8 cellular contexts compared by ENCODE assay signal in genomic region chr7:95435422-95435780, GRCh38. TPM values are rescaled to one million over a fixed set of nuclear protein-coding genes. Genes with fewer than 3 reads are reported as not detected.
A peak's percentile ranks its signal among the peaks of the same experiment; 100 is the strongest.
DNase-seq lines count a peak whose midpoint lies in the region; ATAC-seq and TF ChIP-seq lines count a peak whose summit lies in the region.

No MANE protein-coding gene starts in this region.

- H3K4me3 Mint-ChIP-seq in HFFc6 (peak overlapping the region; percentile 96), immature natural killer cell (peak overlapping the region; percentile 88 to 95 (median 90))
- peak overlapping the region; percentile 82 for H3K4me3 Mint-ChIP-seq in activated naive CD8-positive, alpha-beta T cell treated with anti-CD3 and anti-CD28 coated beads, Interleukin-2, amount 50 U/mL, for 24 hours

- no peak for TF ChIP-seq POLR2A in stomach (IDR thresholded peaks at IDR 0.05)

- TF ChIP-seq EP300 in stomach (IDR thresholded peaks at IDR 0.05) = no peak

- H3K4me1 Mint-ChIP-seq in HFFc6 (ENCODE audit: low read depth) = peaks cover 34% of the 10 kb centered on the region
- H3K4me1 Mint-ChIP-seq in activated naive CD8-positive, alpha-beta T cell treated with anti-CD3 and anti-CD28 coated beads, Interleukin-2, amount 50 U/mL, for 24 hours = peaks cover 16% of the 10 kb centered on the region
- peaks cover 19 to 28% of the 10 kb centered on the region in 2 donors for H3K4me1 Mint-ChIP-seq in immature natural killer cell

- H3K4me1 ChIP-seq in stomach = peaks cover 10 to 24% (median 16%) of the 10 kb centered on the region in 4 donors

- H3K27me3 ChIP-seq in stomach = no peaks in the 10 kb centered on the region

- H3K27ac Mint-ChIP-seq in HFFc6 (peak overlapping the region; percentile 99), immature natural killer cell (peak overlapping the region; percentile 80 to 93 (median 86))
- H3K27ac Mint-ChIP-seq in activated naive CD8-positive, alpha-beta T cell treated with anti-CD3 and anti-CD28 coated beads, Interleukin-2, amount 50 U/mL, for 24 hours = peak overlapping the region; percentile 77

- peaks cover 5% of the 10 kb centered on the region; the same call in 1 of the 2 replicates for H3K36me3 Mint-ChIP-seq in HFFc6 (ENCODE audit: low read depth)
- H3K36me3 Mint-ChIP-seq in activated naive CD8-positive, alpha-beta T cell treated with anti-CD3 and anti-CD28 coated beads, Interleukin-2, amount 50 U/mL, for 24 hours (ENCODE audit: low read depth) = no peaks in the 10 kb centered on the region
- H3K36me3 Mint-ChIP-seq in immature natural killer cell = peaks cover 0 to 4% (median 0%) of the 10 kb centered on the region in 3 donors

- H3K27ac ChIP-seq in stomach = peak overlapping the region; percentile 85 to 95 (median 94)

- TF ChIP-seq CTCF in HFFc6 (IDR thresholded peaks at IDR 0.05) = no peak
- TF ChIP-seq CTCF in stomach (IDR thresholded peaks at IDR 0.05) = no peak

- ATAC-seq in activated naive CD8-positive, alpha-beta T cell treated with anti-CD3 and anti-CD28 coated beads, Interleukin-2, amount 50 U/mL, for 24 hours = no peak
- no peak for ATAC-seq in GM18519 (IDR thresholded peaks at IDR 0.05; ENCODE audit: low FRiP score, unreplicated experiment)

- 49 to 53% (median 51%) methylated on average over 9 of the region's 9 CpGs for WGBS in stomach, 5 donors

- H3K4me3 ChIP-seq in stomach = peak overlapping the region; percentile 64 to 82 (median 71)

- H3K27me3 Mint-ChIP-seq in HFFc6 (ENCODE audit: insufficient read depth) (peaks cover 3% of the 10 kb centered on the region; the same call in 1 of the 2 replicates), immature natural killer cell (ENCODE audit: low read depth in 3 of 3) (peaks cover 0 to 5% (median 1%) of the 10 kb centered on the region in 3 donors)
- H3K27me3 Mint-ChIP-seq in activated naive CD8-positive, alpha-beta T cell treated with anti-CD3 and anti-CD28 coated beads, Interleukin-2, amount 50 U/mL, for 24 hours = no peaks in the 10 kb centered on the region

- H3K36me3 ChIP-seq in stomach = no peaks in the 10 kb centered on the region

- intact Hi-C loops in stomach (cut with DNase I; ENCODE audit: low total_unique reads) = no loop called here

- no peaks in the 10 kb centered on the region for H3K9me3 ChIP-seq in stomach

- no peaks in the 10 kb centered on the region; the same call in 1 of the 2 replicates for H3K9me3 Mint-ChIP-seq in HFFc6
- H3K9me3 Mint-ChIP-seq in activated naive CD8-positive, alpha-beta T cell treated with anti-CD3 and anti-CD28 coated beads, Interleukin-2, amount 50 U/mL, for 24 hours = no peaks in the 10 kb centered on the region
- no peaks in the 10 kb centered on the region for H3K9me3 Mint-ChIP-seq in immature natural killer cell

- DNase-seq in HFFc6 (no peak), immature natural killer cell (no peak), stomach (no peak), NCI-H2171 treated with DMSO at 0.1 percent for 48 hours (lab: John Stamatoyannopoulos, UW) (no peak), NOMO-1 treated with dmso at 0.1 percent for 144 hours (lab: John Stamatoyannopoulos, UW; ENCODE audit: unreplicated experiment) (no peak)
- no peak for DNase-seq in activated naive CD8-positive, alpha-beta T cell treated with anti-CD3 and anti-CD28 coated beads, Interleukin-2, amount 50 U/mL, for 24 hours
- DNase-seq in activated CD4-positive, alpha-beta T cell treated with anti-CD3 and anti-CD28 coated beads, Interleukin-2, amount 50 U/mL, for 48 hours = no peak

RNA-seq across cellular contexts. Expression of gene PON2, which starts 0.6 kb away (rescaled TPM):
- total RNA-seq in HFFc6 (2021; fragmentation: NEBNext Ultra II Directional; extraction: Animal tissue kit (Norgen Biotek cat#: 25700)) = 10 to 100 TPM; 63.7 to 79.0 (median 72.0) TPM
- polyA plus RNA-seq in immature natural killer cell (10 to 100 TPM; 11.5 to 32.3 (median 19.1) TPM), stomach (10 to 100 TPM in 2 of 3 donors, 1 to 10 TPM in 1; 6.3 to 23.1 (median 16.2) TPM)
- total RNA-seq in stomach = 100 to 1,000 TPM in 2 of 5 donors, 10 to 100 TPM in 3; 14.0 to 151 (median 79.9) TPM

RNA-seq across cellular contexts. Expression of gene PON3, which starts 39.2 kb away (rescaled TPM):
- total RNA-seq in HFFc6 (2021; fragmentation: NEBNext Ultra II Directional; extraction: Animal tissue kit (Norgen Biotek cat#: 25700)) = not detected
- polyA plus RNA-seq in immature natural killer cell (under 1 TPM in 1 of 3 donors, not detected in 2; 0.39 TPM), stomach (1 to 10 TPM; 2.1 to 4.9 (median 3.4) TPM)
- 1 to 10 TPM in 3 of 5 donors, not detected in 2; 1.2 to 9.4 (median 4.3) TPM for total RNA-seq in stomach

RNA-seq across cellular contexts. Expression of gene ASB4, which starts 50.3 kb away (rescaled TPM):
- total RNA-seq in HFFc6 (2021; fragmentation: NEBNext Ultra II Directional; extraction: Animal tissue kit (Norgen Biotek cat#: 25700)) = not detected
- polyA plus RNA-seq in immature natural killer cell = not detected
- total RNA-seq in stomach = under 1 TPM in 1 of 5 donors, not detected in 4; 0.18 TPM
- polyA plus RNA-seq in stomach = 1 to 10 TPM in 1 of 3 donors, under 1 TPM in 2; 0.03 to 1.7 (median 0.37) TPM
